ENCODE assay signal across 8 cellular contexts in genomic region chr22:25402501-25403283, GRCh38.
DNase-seq lines count a peak whose midpoint lies in the region; ATAC-seq and TF ChIP-seq lines count a peak whose summit lies in the region.

No MANE protein-coding gene starts in this region.

- in situ Hi-C loops in G401 (cut with HindIII; ENCODE audit: low sequenced_read_pairs), result no loop called here

- H3K9me3 ChIP-seq in BE2C, result no peaks in the 10 kb centered on the region

- no peak overlapping the region for H3K27ac Mint-ChIP-seq in endothelial cell (ENCODE audit: unreplicated experiment)
- peak overlapping the region; percentile 19 for H3K27ac Mint-ChIP-seq in neural crest cell (ENCODE audit: unreplicated experiment)

- H3K4me1 Mint-ChIP-seq in endothelial cell (ENCODE audit: unreplicated experiment) (peaks cover 24% of the 10 kb centered on the region), neural crest cell (peaks cover 46% of the 10 kb centered on the region)

- no peak for TF ChIP-seq CTCF in BE2C (IDR thresholded peaks at IDR 0.05; ENCODE audit: low read depth, low read length)
- no peak for TF ChIP-seq CTCF in LNCaP clone FGC (IDR thresholded peaks at IDR 0.05; ENCODE audit: control insufficient read depth, extremely low read depth, insufficient read depth)
- no peak for TF ChIP-seq CTCF in endothelial cell (IDR thresholded peaks at IDR 0.05; ENCODE audit: unreplicated experiment)
- no peak for TF ChIP-seq CTCF in neural crest cell (conservative IDR thresholded peaks at IDR 0.05)

- H3K4me3 Mint-ChIP-seq in endothelial cell (ENCODE audit: unreplicated experiment), result peak overlapping the region; percentile 23
- peak overlapping the region; percentile 84 for H3K4me3 Mint-ChIP-seq in neural crest cell

- peaks cover 11% of the 10 kb centered on the region for H3K4me1 ChIP-seq in BE2C

- H3K9me3 Mint-ChIP-seq in endothelial cell (ENCODE audit: unreplicated experiment), result no peaks in the 10 kb centered on the region
- H3K9me3 Mint-ChIP-seq in neural crest cell, result no peaks in the 10 kb centered on the region

- H3K36me3 Mint-ChIP-seq in endothelial cell (ENCODE audit: low read depth, unreplicated experiment), result peaks cover 11% of the 10 kb centered on the region
- H3K36me3 Mint-ChIP-seq in neural crest cell (ENCODE audit: low read depth), result no peaks in the 10 kb centered on the region

- no peak for ATAC-seq in HG02678 (IDR thresholded peaks at IDR 0.05; ENCODE audit: unreplicated experiment)

- H3K27me3 ChIP-seq in BE2C, result no peaks in the 10 kb centered on the region

- peaks cover 16% of the 10 kb centered on the region for H3K27me3 Mint-ChIP-seq in endothelial cell (ENCODE audit: unreplicated experiment)
- peaks cover 5% of the 10 kb centered on the region for H3K27me3 Mint-ChIP-seq in neural crest cell (ENCODE audit: low read depth)

- no peak for DNase-seq in BE2C
- no peak for DNase-seq in LNCaP clone FGC (ENCODE audit: low read depth)
- DNase-seq in endothelial cell (ENCODE audit: low spot score), result no peak
- no peak for DNase-seq in neural crest cell (ENCODE audit: low read depth, low spot score)
- no peak for DNase-seq in stimulated activated CD4-positive, alpha-beta T cell treated with anti-CD3 and anti-CD28 coated beads, Interleukin-2, amount 100 ng/mL, for 48 hours
- no peak for DNase-seq in SKM-1 (lab: John Stamatoyannopoulos, UW; ENCODE audit: unreplicated experiment)
- DNase-seq in G401 (ENCODE audit: low spot score), result no peak

- no peaks in the 10 kb centered on the region; the same call in 1 of the 2 replicates for H3K36me3 ChIP-seq in BE2C

- H3K4me3 ChIP-seq in BE2C (ENCODE audit: low read depth, low read length) (peak overlapping the region; percentile 73), LNCaP clone FGC (ENCODE audit: low read depth, low read length) (peak overlapping the region; percentile 73)
